Comparison of ENCODE assay signal across 1 cellular context in the genomic region with DNA sequence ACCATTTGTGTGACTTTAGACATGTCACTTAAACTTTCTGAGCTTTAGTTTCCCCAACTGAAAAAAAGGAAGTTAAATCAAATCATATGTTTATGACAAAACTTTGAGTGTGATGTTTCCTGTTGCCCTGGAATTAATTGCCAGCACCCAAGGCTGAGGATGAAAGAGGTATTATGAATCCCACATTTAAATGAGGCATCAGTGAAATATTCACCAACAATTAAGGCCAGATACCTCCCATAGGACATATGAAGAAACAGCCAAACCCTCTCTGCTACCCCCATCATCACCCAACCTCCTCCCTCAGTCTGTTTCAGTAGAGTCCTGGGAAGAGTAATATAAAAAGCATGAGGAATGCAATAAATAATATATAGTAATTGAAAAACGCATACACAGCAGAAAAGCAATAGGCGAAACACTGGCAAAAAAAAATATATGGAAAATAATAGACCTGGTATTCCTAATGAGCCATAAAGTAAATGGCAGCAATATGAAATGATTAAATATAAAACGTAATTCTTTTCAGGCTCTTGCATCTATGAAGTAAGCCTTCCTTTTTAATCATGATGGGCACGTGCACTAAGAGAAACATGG.
TF ChIP-seq lines count a peak whose summit lies in the region.

No MANE protein-coding gene starts in this region.

TF ChIP-seq in IMR-90, 13 proteins besides CTCF, POLR2A, EP300 and RAD21 (continued from another document):
- no peak for TF ChIP-seq CHD1 (IDR thresholded peaks at IDR 0.05; ENCODE audit: low read depth, low read length)
